In the genomic region with DNA sequence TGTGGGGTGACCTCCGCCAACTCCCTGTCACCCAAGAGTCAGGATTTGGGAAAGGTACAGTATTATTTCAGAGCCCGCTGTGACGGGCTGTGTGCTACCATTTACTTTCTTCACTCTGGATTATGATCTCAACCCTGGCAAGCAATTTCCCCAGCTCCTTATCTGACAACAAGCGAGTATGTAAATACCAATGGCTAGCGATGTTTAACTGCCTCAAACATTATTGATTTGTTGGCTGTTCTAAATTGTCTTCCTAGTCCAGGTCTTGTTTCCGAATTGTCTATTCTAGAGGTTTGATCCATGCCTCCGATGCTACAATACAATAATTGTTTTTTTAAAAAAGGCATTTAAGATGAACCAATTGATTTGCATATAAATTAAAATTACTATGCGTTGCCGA, we compare ENCODE assay signal across 25 cellular contexts. TPM values are rescaled to one million over a fixed set of nuclear protein-coding genes. Genes with fewer than 3 reads are reported as not detected.
DNase-seq lines count a peak whose midpoint lies in the region; ATAC-seq and TF ChIP-seq lines count a peak whose summit lies in the region.
"Had no signal": no experiment of that assay in that cellular context is flagged by ENCODE, and none has a peak within 500 bp of the region (broad histone marks: within the 10 kb centered on the region; RNA-seq: fewer than 3 reads in every experiment).

No MANE protein-coding gene starts in this region.

- H3K36me3 Mint-ChIP-seq in T-helper 17 cell (ENCODE audit: low read depth), result peaks cover 3% of the 10 kb centered on the region
- H3K36me3 Mint-ChIP-seq in type B pancreatic cell, result peaks cover 4% of the 10 kb centered on the region
- H3K36me3 Mint-ChIP-seq: CD8-positive, alpha-beta memory T cell had no signal

- ATAC-seq in T-helper 17 cell (no peak), HG03460 (IDR thresholded peaks at IDR 0.05; ENCODE audit: unreplicated experiment) (no peak), HG02840 (IDR thresholded peaks at IDR 0.05; ENCODE audit: low FRiP score, unreplicated experiment) (no peak)
- ATAC-seq: activated T-helper 17 cell treated with anti-CD3 and anti-CD28 coated beads, Interleukin-2, amount 50 U/mL, for 72 hours; sciatic nerve had no signal

- H3K9me3 ChIP-seq in T-helper 17 cell (ENCODE audit: control insufficient read depth, low read length, poor library complexity, severe bottlenecking) (peaks cover 6% of the 10 kb centered on the region), iPS-15b (ENCODE audit: control insufficient read depth, insufficient read depth, low read length) (no peaks in the 10 kb centered on the region)
- H3K9me3 ChIP-seq: neutrophil, tibial artery had no signal

- H3K4me3 Mint-ChIP-seq in T-helper 17 cell (no peak overlapping the region), type B pancreatic cell (peak overlapping the region; percentile 50)
- H3K4me3 Mint-ChIP-seq: activated T-helper 17 cell treated with anti-CD3 and anti-CD28 coated beads, Interleukin-2, amount 50 U/mL, for 72 hours; CD8-positive, alpha-beta memory T cell had no signal

- H3K4me3 ChIP-seq in iPS-15b (ENCODE audit: low read depth, low read length), result peak overlapping the region; percentile 2
- H3K4me3 ChIP-seq: dorsolateral prefrontal cortex, tibial artery had no signal

- H3K4me1 Mint-ChIP-seq in T-helper 17 cell, result no peaks in the 10 kb centered on the region
- H3K4me1 Mint-ChIP-seq in type B pancreatic cell (ENCODE audit: unreplicated experiment), result peaks cover 26% of the 10 kb centered on the region
- H3K4me1 Mint-ChIP-seq: activated T-helper 17 cell treated with anti-CD3 and anti-CD28 coated beads, Interleukin-2, amount 50 U/mL, for 72 hours; CD8-positive, alpha-beta memory T cell had no signal

- H3K27me3 Mint-ChIP-seq in T-helper 17 cell (peaks cover 83% of the 10 kb centered on the region), type B pancreatic cell (peaks cover 96% of the 10 kb centered on the region)

- H3K27ac Mint-ChIP-seq in T-helper 17 cell (peak overlapping the region; percentile 35), type B pancreatic cell (no peak overlapping the region)
- H3K27ac Mint-ChIP-seq: activated T-helper 17 cell treated with anti-CD3 and anti-CD28 coated beads, Interleukin-2, amount 50 U/mL, for 72 hours; CD8-positive, alpha-beta memory T cell had no signal

- TF ChIP-seq CTCF in type B pancreatic cell (conservative IDR thresholded peaks at IDR 0.05), result no peak

- no peaks in the 10 kb centered on the region for H3K9me3 Mint-ChIP-seq in type B pancreatic cell

- H3K4me1 ChIP-seq in iPS-15b (ENCODE audit: control insufficient read depth, insufficient read depth, low read length), result peaks cover 30% of the 10 kb centered on the region

- H3K9ac ChIP-seq in iPS-15b (ENCODE audit: low read depth, low read length), result no peak overlapping the region

- no peaks in the 10 kb centered on the region for H3K36me3 ChIP-seq in iPS-15b (ENCODE audit: control insufficient read depth, insufficient read depth, low read length)
- H3K36me3 ChIP-seq: neutrophil, tibial artery had no signal

- DNase-seq in T-helper 17 cell (no peak), myocyte (ENCODE audit: low read depth) (peak; percentile 40), type B pancreatic cell (ENCODE audit: extremely low spot score, unreplicated experiment) (no peak), NCI-H1930 (lab: John Stamatoyannopoulos, UW) (no peak)
- DNase-seq: activated CD4-positive, alpha-beta T cell treated with anti-CD3 and anti-CD28 coated beads for 4 hours; activated naive CD4-positive, alpha-beta T cell treated with anti-CD3 and anti-CD28 coated beads, Interleukin-2, amount 50 U/mL, for 16 hours; amniotic stem cell; CD8-positive, alpha-beta memory T cell; dorsolateral prefrontal cortex; GOT3; kidney glomerular epithelial cell; mammary epithelial cell; NCI-H446; NCI-H774; SHP77 treated with DMSO at 0.1 percent for 48 hours; stimulated activated CD4-positive, alpha-beta T cell treated with anti-CD3 and anti-CD28 coated beads, Interleukin-4, amount 100 ng/mL, for 1 hour; T-helper 9 cell; tibial artery had no signal

- H3K27me3 ChIP-seq in iPS-15b (ENCODE audit: control insufficient read depth, insufficient read depth, low read length), result peaks cover 85% of the 10 kb centered on the region

RNA-seq across cellular contexts. Expression of a gene that starts 17.7 kb away (rescaled TPM):
- total RNA-seq in T-helper 17 cell, result not detected
- 66.1 and 140 TPM in 2 replicates for total RNA-seq in myocyte
- polyA plus RNA-seq in myocyte (2012), result 61.1 TPM
- total RNA-seq in type B pancreatic cell (ENCODE audit: low replicate concordance), result 4.5 and 13.8 TPM in 2 replicates
- total RNA-seq: CD8-positive, alpha-beta memory T cell; cerebellum; dorsolateral prefrontal cortex; sciatic nerve had no signal
- polyA plus RNA-seq: CD8-positive, alpha-beta memory T cell had no signal
